Comparison of ENCODE assay signal across 16 cellular contexts in the genomic region with DNA sequence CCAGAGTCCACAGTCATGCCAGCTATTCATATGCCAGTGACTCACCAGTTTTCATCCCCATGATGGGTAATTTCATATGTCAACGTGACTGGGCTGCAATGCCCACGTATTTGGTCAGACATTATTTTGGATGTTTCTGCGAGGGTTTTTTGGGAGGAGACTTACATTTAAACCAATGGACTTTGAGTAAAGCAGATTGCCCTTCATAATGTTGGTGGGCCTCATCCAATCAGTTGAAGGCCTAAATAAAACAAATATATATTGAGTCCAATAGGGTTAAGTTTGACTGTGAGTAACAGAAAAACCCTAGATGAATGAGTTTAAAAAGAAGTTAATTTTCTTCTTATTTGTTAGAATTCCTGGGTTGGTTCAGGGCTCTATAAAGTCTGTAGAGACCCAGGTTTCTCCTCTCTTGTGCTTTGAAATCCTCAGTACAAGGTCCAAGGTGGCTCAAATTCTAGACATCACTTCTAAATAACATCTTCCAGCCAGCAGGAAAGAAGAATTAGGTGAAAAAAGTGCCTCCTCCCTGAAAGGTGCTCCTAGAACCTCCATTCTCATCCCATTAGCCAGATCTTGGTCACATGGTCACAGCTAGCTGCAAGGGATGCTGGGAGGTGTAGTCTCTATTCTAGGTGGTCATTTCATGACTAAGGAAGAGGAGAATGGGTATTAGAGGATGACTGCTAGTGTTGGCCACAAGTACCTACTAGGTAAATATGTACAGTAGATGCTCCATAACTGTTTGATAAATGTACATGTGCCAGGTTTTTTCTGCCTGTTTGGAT. TPM values are rescaled to one million over a fixed set of nuclear protein-coding genes. Genes with fewer than 3 reads are reported as not detected.
DNase-seq lines count a peak whose midpoint lies in the region; ATAC-seq and TF ChIP-seq lines count a peak whose summit lies in the region.
"Had no signal": no experiment of that assay in that cellular context is flagged by ENCODE, and none has a peak within 500 bp of the region (broad histone marks: within the 10 kb centered on the region; RNA-seq: fewer than 3 reads in every experiment).

No MANE protein-coding gene starts in this region.

- H3K9me2 ChIP-seq in GM23338 (ENCODE audit: insufficient read depth) = peaks cover 12% of the 10 kb centered on the region; the same call in 1 of the 2 replicates

- no peak overlapping the region for H3K4me2 ChIP-seq in GM23338

- H3K36me3 ChIP-seq in endodermal cell (ENCODE audit: control insufficient read depth, insufficient read depth, low read length) = no peaks in the 10 kb centered on the region
- H3K36me3 ChIP-seq in aorta (ENCODE audit: control insufficient read depth in 1 of 2, insufficient read depth in 2 of 2, low read length in 1 of 2) = no peaks in the 10 kb centered on the region
- H3K36me3 ChIP-seq in GM23338 (ENCODE audit: insufficient read depth) = peaks cover 3% of the 10 kb centered on the region; the same call in 1 of the 2 replicates

- peaks cover 16% of the 10 kb centered on the region for H3K4me1 Mint-ChIP-seq in stimulated activated naive CD8-positive, alpha-beta T cell treated with anti-CD3 and anti-CD28 coated beads, Interleukin-15, Interleukin-2, amounts not matched to agents 100 ng/mL and 50 ng/mL, for 24 hours (ENCODE audit: low read depth)
- H3K4me1 Mint-ChIP-seq in stimulated activated naive CD8-positive, alpha-beta T cell treated with anti-CD3 and anti-CD28 coated beads, Interleukin-15, amount 100 ng/mL, for 72 hours = peaks cover 11% of the 10 kb centered on the region
- H3K4me1 Mint-ChIP-seq in endodermal cell (no peaks in the 10 kb centered on the region), GM23338 (peaks cover 8% of the 10 kb centered on the region; the same call in 2 of the 3 replicates)

- H3K36me3 Mint-ChIP-seq in stimulated activated naive CD8-positive, alpha-beta T cell treated with anti-CD3 and anti-CD28 coated beads, Interleukin-15, Interleukin-2, amounts not matched to agents 100 ng/mL and 50 ng/mL, for 24 hours (ENCODE audit: low read depth) = peaks cover 52% of the 10 kb centered on the region
- H3K36me3 Mint-ChIP-seq in endodermal cell (ENCODE audit: low read depth) (no peaks in the 10 kb centered on the region), GM23338 (ENCODE audit: low read depth) (0 out of 3 replicates have a peak, but pooled peaks cover 5% of the 10 kb centered on the region)

- H3K4me3 Mint-ChIP-seq in stimulated activated naive CD8-positive, alpha-beta T cell treated with anti-CD3 and anti-CD28 coated beads, Interleukin-15, Interleukin-2, amounts not matched to agents 100 ng/mL and 50 ng/mL, for 24 hours = no peak overlapping the region
- no peak overlapping the region for H3K4me3 Mint-ChIP-seq in stimulated activated naive CD8-positive, alpha-beta T cell treated with anti-CD3 and anti-CD28 coated beads, Interleukin-15, amount 100 ng/mL, for 72 hours
- no peak overlapping the region for H3K4me3 Mint-ChIP-seq in endodermal cell
- H3K4me3 Mint-ChIP-seq in GM23338 = no peak overlapping the region

- 92 to 100% methylated on average over 3 of the region's 3 CpGs for WGBS in endodermal cell (ENCODE audit: insufficient coverage in 1 of 2, insufficient read length in 1 of 2), 2 experiments
- 96% methylated on average over 3 of the region's 3 CpGs for WGBS in aorta, 2 donors

- peak overlapping the region; percentile 57 for H3K27ac Mint-ChIP-seq in stimulated activated naive CD8-positive, alpha-beta T cell treated with anti-CD3 and anti-CD28 coated beads, Interleukin-15, Interleukin-2, amounts not matched to agents 100 ng/mL and 50 ng/mL, for 24 hours
- H3K27ac Mint-ChIP-seq in stimulated activated naive CD8-positive, alpha-beta T cell treated with anti-CD3 and anti-CD28 coated beads, Interleukin-15, amount 100 ng/mL, for 72 hours = no peak overlapping the region
- H3K27ac Mint-ChIP-seq in endodermal cell (no peak overlapping the region), GM23338 (no peak overlapping the region)

- no peak overlapping the region for H2AFZ ChIP-seq in GM23338

- intact Hi-C loops in aorta (cut with DNase I) = no loop called here

- no peaks in the 10 kb centered on the region for H3F3A ChIP-seq in GM23338 (replicated peaks; ENCODE audit: low read depth)

- H3K27ac ChIP-seq in endodermal cell (ENCODE audit: low read depth, low read length) (no peak overlapping the region), aorta (ENCODE audit: low read depth in 1 of 2, low read length in 2 of 2) (no peak overlapping the region), GM23338 (ENCODE audit: low read depth) (no peak overlapping the region)
- H3K27ac ChIP-seq: RWPE1 had no signal

- no peaks in the 10 kb centered on the region for H3K79me2 ChIP-seq in GM23338 (replicated peaks; ENCODE audit: insufficient read depth)

- TF ChIP-seq CTCF in endodermal cell (conservative IDR thresholded peaks at IDR 0.05) (no peak), GM23338 (conservative IDR thresholded peaks at IDR 0.05; ENCODE audit: low read depth in 2 of 2) (no peak)

- H3K27me3 Mint-ChIP-seq in stimulated activated naive CD8-positive, alpha-beta T cell treated with anti-CD3 and anti-CD28 coated beads, Interleukin-15, Interleukin-2, amounts not matched to agents 100 ng/mL and 50 ng/mL, for 24 hours = no peaks in the 10 kb centered on the region
- H3K27me3 Mint-ChIP-seq in stimulated activated naive CD8-positive, alpha-beta T cell treated with anti-CD3 and anti-CD28 coated beads, Interleukin-15, amount 100 ng/mL, for 72 hours = no peaks in the 10 kb centered on the region
- H3K27me3 Mint-ChIP-seq in endodermal cell (ENCODE audit: insufficient read depth) (no peaks in the 10 kb centered on the region), GM23338 (ENCODE audit: insufficient read depth, low read depth, poor library complexity) (peaks cover 1% of the 10 kb centered on the region)

- H3K4me1 ChIP-seq in endodermal cell (ENCODE audit: control insufficient read depth, insufficient read depth, low read length) (no peaks in the 10 kb centered on the region), aorta (ENCODE audit: control insufficient read depth in 1 of 2, insufficient read depth in 2 of 2, low read length in 2 of 2) (peaks cover 4 to 15% of the 10 kb centered on the region in 2 donors), GM23338 (ENCODE audit: insufficient read depth) (0 out of 2 replicates have a peak, but pooled peaks cover 4% of the 10 kb centered on the region)

- no peak overlapping the region for H3K4me3 ChIP-seq in endodermal cell (ENCODE audit: low read length)
- no peak overlapping the region for H3K4me3 ChIP-seq in aorta (ENCODE audit: low read length in 2 of 2)
- H3K4me3 ChIP-seq in GM23338 = no peak overlapping the region

- no peak overlapping the region for H3K9ac ChIP-seq in endodermal cell (ENCODE audit: extremely low read depth, low read length, poor library complexity, severe bottlenecking)

- H3K27me3 ChIP-seq in endodermal cell (ENCODE audit: control insufficient read depth, insufficient read depth, low read length, poor library complexity, severe bottlenecking) (no peaks in the 10 kb centered on the region), aorta (ENCODE audit: control insufficient read depth in 1 of 2, insufficient read depth in 2 of 2, low read length in 1 of 2) (no peaks in the 10 kb centered on the region), GM23338 (ENCODE audit: insufficient read depth) (no peaks in the 10 kb centered on the region)

- H3K9me3 ChIP-seq in endodermal cell (ENCODE audit: control insufficient read depth, low read length) = no peaks in the 10 kb centered on the region
- H3K9me3 ChIP-seq in aorta (ENCODE audit: control insufficient read depth, low read length) = no peaks in the 10 kb centered on the region

- peaks cover 9% of the 10 kb centered on the region for H3K9me3 Mint-ChIP-seq in stimulated activated naive CD8-positive, alpha-beta T cell treated with anti-CD3 and anti-CD28 coated beads, Interleukin-15, Interleukin-2, amounts not matched to agents 100 ng/mL and 50 ng/mL, for 24 hours
- peaks cover 0 to 4% of the 10 kb centered on the region in 2 donors for H3K9me3 Mint-ChIP-seq in stimulated activated naive CD8-positive, alpha-beta T cell treated with anti-CD3 and anti-CD28 coated beads, Interleukin-15, amount 100 ng/mL, for 72 hours
- H3K9me3 Mint-ChIP-seq in endodermal cell = peaks cover 10% of the 10 kb centered on the region
- H3K9me3 Mint-ChIP-seq in GM23338 = peaks cover 11% of the 10 kb centered on the region; the same call in 2 of the 3 replicates

- no peaks in the 10 kb centered on the region for H4K20me1 ChIP-seq in GM23338 (replicated peaks; ENCODE audit: insufficient read depth)

- no peak for ATAC-seq in stimulated activated naive CD8-positive, alpha-beta T cell treated with anti-CD3 and anti-CD28 coated beads, Interleukin-15, amount 100 ng/mL, for 72 hours
- ATAC-seq in aorta (ENCODE audit: low FRiP score) (no peak), GM23338 (no peak)

- no peak for DNase-seq in stimulated activated naive CD8-positive, alpha-beta T cell treated with anti-CD3 and anti-CD28 coated beads, Interleukin-15, amount 100 ng/mL, for 72 hours
- peak; percentile 54 for DNase-seq in NCI-H2029 (lab: John Stamatoyannopoulos, UW)
- peak; percentile 31 for DNase-seq in endodermal cell
- DNase-seq in RKO (ENCODE audit: low spot score) = no peak
- DNase-seq in aorta = no peak
- DNase-seq in GM23338 (ENCODE audit: low spot score) = no peak
- DNase-seq: C1 segment of cervical spinal cord, EL, HCEC 1CT, KG1, NCI-H1092, NCI-H1694, NCI-H226, NCI-H524 treated with DMSO at 0.1 percent for 48 hours had no signal

TF ChIP-seq in GM23338, 12 proteins besides CTCF, POLR2A, EP300 and RAD21 (continues in another document):
- no peak for TF ChIP-seq ZNF331 (CRISPR knock-in tag; IDR thresholded peaks at IDR 0.05; ENCODE audit: low read depth)

RNA-seq across cellular contexts. Expression of a gene that starts 16.7 kb away (rescaled TPM):
- total RNA-seq in endodermal cell (1 to 10 TPM; 1.7 to 7.4 TPM), aorta (100 to 1,000 TPM in 1 of 2 donors, 10 to 100 TPM in 1; 49.8 to 252 TPM)
- 24.6 TPM for polyA plus RNA-seq in endodermal cell (2013, experiment 1 of 2)
- 26.5 TPM for polyA plus RNA-seq in endodermal cell (2013, experiment 2 of 2)
- polyA plus RNA-seq in aorta (10 to 100 TPM; 11.3 to 26.9 TPM), GM23338 (2016; fragmentation: Nextera tagmentation; extraction: Ambion mirVana) (4.4 and 5.6 TPM in 2 replicates)
- 13.0 and 17.4 TPM in 2 replicates for total RNA-seq in GM23338 (2014; rRNA removed; shearing (Covaris generic))

Comparison
In these comparisons a context has a peak if more than half of its experiments do, and no peak if none do; other contexts are left out.
1. DNase-seq: peak in NCI-H2029 (single experiment) and endodermal cell (single experiment); none in stimulated activated naive CD8-positive, alpha-beta T cell treated with anti-CD3 and anti-CD28 coated beads, Interleukin-15, amount 100 ng/mL, for 72 hours (0 of 2), RKO (single experiment), aorta (0 of 2) and GM23338 (single experiment).